Comparison of ENCODE assay signal across 25 cellular contexts in the genomic region with DNA sequence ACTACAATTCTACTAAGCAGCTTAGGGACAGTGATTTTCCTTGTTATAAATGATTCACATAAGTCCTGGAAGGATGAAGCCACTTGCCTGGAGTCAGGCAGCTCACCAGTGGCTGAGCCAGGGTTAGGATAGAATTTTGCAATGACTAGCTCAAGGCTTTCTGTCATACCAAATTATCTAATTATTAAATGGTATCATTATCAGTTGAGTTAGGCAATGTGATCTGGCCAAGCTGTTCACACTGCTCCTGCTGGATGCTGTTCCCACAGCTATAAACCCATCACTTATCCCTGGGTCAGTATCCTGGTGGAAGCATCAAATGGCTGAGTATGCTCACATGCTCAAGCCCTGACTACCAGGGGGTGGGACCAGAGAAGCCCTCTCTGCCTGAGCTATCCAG.
"Had no signal": no experiment of that assay in that cellular context is flagged by ENCODE, and none has a peak within 500 bp of the region (broad histone marks: within the 10 kb centered on the region; RNA-seq: fewer than 3 reads in every experiment).

No MANE protein-coding gene starts in this region.

- H3K9me3 ChIP-seq: ascending aorta, spleen, thoracic aorta had no signal

- H3K36me3 Mint-ChIP-seq: activated naive CD4-positive, alpha-beta T cell treated with anti-CD3 and anti-CD28 coated beads, Interleukin-2, amount 50 U/mL, for 24 hours; immature natural killer cell; T-cell; type B pancreatic cell had no signal

- H3K4me1 ChIP-seq: ascending aorta, spleen had no signal

- H3K4me3 Mint-ChIP-seq: activated CD4-positive, alpha-beta memory T cell treated with anti-CD3 and anti-CD28 coated beads, Interleukin-2, amount 10 ng/mL, durations not matched to agents 7 days and 5 days; activated CD4-positive, alpha-beta T cell treated with anti-CD3 and anti-CD28 coated beads, Interleukin-2, amount 10 ng/mL, durations not matched to agents 24 days and 14 days; activated naive CD4-positive, alpha-beta T cell treated with anti-CD3 and anti-CD28 coated beads, Interleukin-2, amount 50 U/mL, for 24 hours; immature natural killer cell; T-cell; T-helper 2 cell treated with Interferon-gamma antibody and Interleukin-4, amounts not matched to agents 5 μg/mL and 100 μg/mL, for 36 hours; type B pancreatic cell had no signal

- H3K27ac ChIP-seq: ascending aorta, brain microvascular endothelial cell, hepatocyte, spleen, thoracic aorta, VCaP had no signal

- ATAC-seq: activated CD4-positive, CD25-positive, alpha-beta regulatory T cell treated with anti-CD3 and anti-CD28 coated beads, Interleukin-2, amount 50 U/mL, for 24 hours; T-cell had no signal

- H3K4me1 Mint-ChIP-seq: activated naive CD4-positive, alpha-beta T cell treated with anti-CD3 and anti-CD28 coated beads, Interleukin-2, amount 50 U/mL, for 24 hours; T-cell had no signal

- H3K27ac Mint-ChIP-seq: activated CD4-positive, alpha-beta memory T cell treated with anti-CD3 and anti-CD28 coated beads, Interleukin-2, amount 10 ng/mL, durations not matched to agents 7 days and 5 days; activated CD4-positive, alpha-beta T cell treated with anti-CD3 and anti-CD28 coated beads, Interleukin-2, amount 10 ng/mL, durations not matched to agents 24 days and 14 days; activated naive CD4-positive, alpha-beta T cell treated with anti-CD3 and anti-CD28 coated beads, Interleukin-2, amount 50 U/mL, for 24 hours; immature natural killer cell; T-cell; T-helper 2 cell treated with Interferon-gamma antibody and Interleukin-4, amounts not matched to agents 5 μg/mL and 100 μg/mL, for 36 hours; type B pancreatic cell had no signal

- DNase-seq: activated CD4-positive, alpha-beta memory T cell treated with anti-CD3 and anti-CD28 coated beads, Interleukin-2, amount 10 ng/mL, durations not matched to agents 7 days and 5 days; activated CD4-positive, alpha-beta T cell treated with anti-CD3 and anti-CD28 coated beads, Interleukin-2, amount 10 ng/mL, durations not matched to agents 24 days and 14 days; activated gamma-delta T cell; brain microvascular endothelial cell; central memory CD4-positive, alpha-beta T cell; dermis blood vessel endothelial cell; effector CD8-positive, alpha-beta T cell; erythroblast; foreskin melanocyte; glutamatergic neuron; immature natural killer cell; mesenchymal stem cell; nucleus accumbens; spleen; stimulated activated CD4-positive, alpha-beta T cell treated with anti-CD3 and anti-CD28 coated beads, Interleukin-4, amount 100 ng/mL, for 24 hours; stimulated activated naive CD4-positive, alpha-beta T cell treated with Interleukin-2 at 50 U/mL for 16 hours; T-cell had no signal

- H3K9me3 Mint-ChIP-seq: activated CD4-positive, alpha-beta memory T cell treated with anti-CD3 and anti-CD28 coated beads, Interleukin-2, amount 10 ng/mL, durations not matched to agents 7 days and 5 days; activated CD4-positive, alpha-beta T cell treated with anti-CD3 and anti-CD28 coated beads, Interleukin-2, amount 10 ng/mL, durations not matched to agents 24 days and 14 days; activated naive CD4-positive, alpha-beta T cell treated with anti-CD3 and anti-CD28 coated beads, Interleukin-2, amount 50 U/mL, for 24 hours; immature natural killer cell; T-cell; T-helper 2 cell treated with Interferon-gamma antibody and Interleukin-4, amounts not matched to agents 5 μg/mL and 100 μg/mL, for 36 hours; type B pancreatic cell had no signal

- H3K4me3 ChIP-seq: ascending aorta, hepatocyte, spleen, thoracic aorta had no signal

- H3K27me3 ChIP-seq: ascending aorta, brain microvascular endothelial cell, hepatocyte had no signal

- H3K36me3 ChIP-seq: ascending aorta, brain microvascular endothelial cell, spleen, thoracic aorta had no signal
